In the genomic region with DNA sequence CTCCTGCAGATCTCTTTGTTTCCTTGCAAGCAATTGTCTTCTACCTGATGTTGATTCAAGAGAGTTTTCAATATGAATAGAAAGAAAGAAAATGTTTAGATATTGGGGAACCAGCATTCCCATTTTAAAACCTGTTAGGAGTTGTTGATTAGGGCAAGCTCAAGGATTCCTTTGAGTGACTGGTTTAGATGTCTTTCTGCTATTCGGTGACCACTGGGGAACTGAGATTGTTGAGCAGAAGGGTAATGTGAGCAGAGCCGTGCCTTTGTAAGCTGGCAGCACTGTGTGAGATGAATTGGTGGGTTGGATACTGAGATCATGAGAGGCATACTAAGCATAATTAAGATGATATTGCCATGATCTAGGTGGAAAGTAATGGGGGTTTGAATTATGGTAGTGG, we compare ENCODE assay signal across 24 cellular contexts. TPM values are rescaled to one million over a fixed set of nuclear protein-coding genes. Genes with fewer than 3 reads are reported as not detected.
"Had no signal": no experiment of that assay in that cellular context is flagged by ENCODE, and none has a peak within 500 bp of the region (broad histone marks: within the 10 kb centered on the region; RNA-seq: fewer than 3 reads in every experiment).

No MANE protein-coding gene starts in this region.

- ATAC-seq: activated CD8-positive, alpha-beta T cell treated with anti-CD3 and anti-CD28 coated beads for 36 hours; activated naive CD4-positive, alpha-beta T cell treated with anti-CD3 and anti-CD28 coated beads, Interleukin-2, amount 50 U/mL, for 72 hours; activated T-cell treated with anti-CD3 and anti-CD28 coated beads, Interleukin-2, amount 50 U/mL, for 72 hours; gastrocnemius medialis; naive thymus-derived CD4-positive, alpha-beta T cell; right cardiac atrium; stimulated activated naive CD8-positive, alpha-beta T cell treated with anti-CD3 and anti-CD28 coated beads, Interleukin-15, Interleukin-2, amounts not matched to agents 100 U/mL and 50 U/mL, for 24 hours; T-helper 17 cell had no signal

- H3K4me1 ChIP-seq: colonic mucosa, gastrocnemius medialis, testis, uterus had no signal

- H3K9me3 Mint-ChIP-seq: activated CD8-positive, alpha-beta T cell treated with anti-CD3 and anti-CD28 coated beads for 36 hours; activated naive CD4-positive, alpha-beta T cell treated with anti-CD3 and anti-CD28 coated beads, Interleukin-2, amount 50 U/mL, for 72 hours; activated T-cell treated with anti-CD3 and anti-CD28 coated beads, Interleukin-2, amount 50 U/mL, for 72 hours; immature natural killer cell had no signal

- H3K4me3 Mint-ChIP-seq: activated CD8-positive, alpha-beta T cell treated with anti-CD3 and anti-CD28 coated beads for 36 hours; activated T-cell treated with anti-CD3 and anti-CD28 coated beads, Interleukin-2, amount 50 U/mL, for 72 hours; immature natural killer cell; naive thymus-derived CD4-positive, alpha-beta T cell; T-helper 17 cell had no signal

- H3K27ac Mint-ChIP-seq: activated CD8-positive, alpha-beta T cell treated with anti-CD3 and anti-CD28 coated beads for 36 hours; activated naive CD4-positive, alpha-beta T cell treated with anti-CD3 and anti-CD28 coated beads, Interleukin-2, amount 50 U/mL, for 72 hours; activated T-cell treated with anti-CD3 and anti-CD28 coated beads, Interleukin-2, amount 50 U/mL, for 72 hours; T-helper 17 cell had no signal

- H3K27me3 Mint-ChIP-seq: activated CD8-positive, alpha-beta T cell treated with anti-CD3 and anti-CD28 coated beads for 36 hours; naive thymus-derived CD4-positive, alpha-beta T cell; T-helper 17 cell had no signal

- DNase-seq: activated CD4-positive, alpha-beta T cell treated with anti-CD3 and anti-CD28 coated beads, Interleukin-2, amount 50 U/mL, for 1 hour; activated CD4-positive, CD25-positive, alpha-beta regulatory T cell treated with anti-CD3 and anti-CD28 coated beads, Interleukin-2, amount 50 U/mL, for 72 hours; activated CD8-positive, alpha-beta T cell treated with anti-CD3 and anti-CD28 coated beads for 36 hours; activated naive CD4-positive, alpha-beta T cell; activated T-cell treated with anti-CD3 and anti-CD28 coated beads, Interleukin-2, amount 50 U/mL, for 72 hours; cerebellar nuclear complex; colonic mucosa; effector memory CD4-positive, alpha-beta T cell; erythroblast; gastrocnemius medialis; glutamatergic neuron; immature natural killer cell; midbrain; naive thymus-derived CD4-positive, alpha-beta T cell; occipital lobe; right cardiac atrium; stimulated activated naive CD8-positive, alpha-beta T cell treated with anti-CD3 and anti-CD28 coated beads, Interleukin-15, Interleukin-2, amounts not matched to agents 100 U/mL and 50 U/mL, for 24 hours; T-helper 17 cell; T1000; testis; trophoblast cell; uterus; WERI-Rb-1 had no signal

- H3K27ac ChIP-seq: colonic mucosa, gastrocnemius medialis, testis, WERI-Rb-1 had no signal

- H3K36me3 ChIP-seq: uterus had no signal

- H3K9me3 ChIP-seq: colonic mucosa, gastrocnemius medialis, testis, uterus had no signal

- H3K4me3 ChIP-seq: colonic mucosa, gastrocnemius medialis, testis, uterus had no signal

- H3K27me3 ChIP-seq: colonic mucosa, gastrocnemius medialis, testis, uterus had no signal

RNA-seq across cellular contexts. Expression of a gene that starts 39.1 kb away (rescaled TPM):
- total RNA-seq: T-helper 17 cell had no signal
